Comparison of ENCODE assay signal across 24 cellular contexts in the genomic region with DNA sequence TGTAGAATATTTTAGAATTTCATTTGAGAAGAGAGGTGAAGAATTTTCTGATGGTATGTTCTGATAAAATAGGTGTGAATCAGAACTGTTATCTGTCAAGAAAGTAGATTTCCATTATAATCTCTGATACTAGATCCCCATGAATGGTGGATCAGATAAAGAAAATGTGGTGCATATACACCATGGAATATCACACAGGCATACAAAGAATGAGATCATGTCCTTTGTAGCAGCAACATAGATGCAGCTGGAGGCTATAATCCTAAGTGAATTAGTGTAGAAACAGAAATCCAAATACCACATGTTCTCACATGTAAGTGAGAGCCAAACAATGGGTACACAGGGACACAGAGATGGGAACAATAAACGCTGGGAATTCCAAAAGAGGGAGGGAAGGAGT.
"Had no signal": no experiment of that assay in that cellular context is flagged by ENCODE, and none has a peak within 500 bp of the region (broad histone marks: within the 10 kb centered on the region; RNA-seq: fewer than 3 reads in every experiment).

No MANE protein-coding gene starts in this region.

- H3K36me3 ChIP-seq: left ventricle myocardium inferior, neutrophil, prostate gland, sigmoid colon, spleen, suprapubic skin, thoracic aorta, tibial artery, upper lobe of right lung had no signal

- H3K4me1 ChIP-seq: left ventricle myocardium inferior, prostate gland, sigmoid colon, suprapubic skin, tibial artery, upper lobe of right lung had no signal

- H3K27ac Mint-ChIP-seq: naive thymus-derived CD8-positive, alpha-beta T cell; nephron; stimulated activated effector memory CD8-positive, alpha-beta T cell treated with anti-CD3 and anti-CD28 coated beads, Interleukin-12 subunit alpha, Interleukin-12 subunit beta, amount 100 ng/mL, for 72 hours; stimulated activated naive CD8-positive, alpha-beta T cell treated with anti-CD3 and anti-CD28 coated beads, Interleukin-15, Interleukin-2, amounts not matched to agents 100 ng/mL and 50 ng/mL, for 24 hours had no signal

- ATAC-seq: naive thymus-derived CD8-positive, alpha-beta T cell; right cardiac atrium; stimulated activated effector memory CD8-positive, alpha-beta T cell treated with anti-CD3 and anti-CD28 coated beads, Interleukin-12 subunit alpha, Interleukin-12 subunit beta, amount 100 ng/mL, for 72 hours; upper lobe of right lung had no signal

- H3K27ac ChIP-seq: hepatocyte, left ventricle myocardium inferior, neutrophil, ovary, prostate gland, sigmoid colon, spleen, suprapubic skin, thoracic aorta, tibial artery, upper lobe of right lung had no signal

- H3K4me3 Mint-ChIP-seq: naive thymus-derived CD8-positive, alpha-beta T cell; nephron; neural crest cell; stimulated activated effector memory CD8-positive, alpha-beta T cell treated with anti-CD3 and anti-CD28 coated beads, Interleukin-12 subunit alpha, Interleukin-12 subunit beta, amount 100 ng/mL, for 72 hours; stimulated activated naive CD8-positive, alpha-beta T cell treated with anti-CD3 and anti-CD28 coated beads, Interleukin-15, Interleukin-2, amounts not matched to agents 100 ng/mL and 50 ng/mL, for 24 hours had no signal

- H3K4me2 ChIP-seq: hepatocyte had no signal

- H3K27me3 ChIP-seq: hepatocyte, neutrophil, ovary, sigmoid colon, spleen, suprapubic skin, tibial artery, upper lobe of right lung had no signal

- FAIRE-seq: small intestine, urothelium cell line had no signal

- H2AFZ ChIP-seq: hepatocyte had no signal

- DNase-seq: islet precursor cell; left ventricle myocardium inferior; naive thymus-derived CD8-positive, alpha-beta T cell; ovary; retina; right cardiac atrium; sigmoid colon; small intestine; spleen; stimulated activated CD4-positive, alpha-beta T cell treated with anti-CD3 and anti-CD28 coated beads, Interleukin-4, amount 100 ng/mL, for 24 hours; stimulated activated naive CD4-positive, alpha-beta T cell; tibial artery; upper lobe of right lung had no signal

- H3K27me3 Mint-ChIP-seq: naive thymus-derived CD8-positive, alpha-beta T cell had no signal

- H3K79me2 ChIP-seq: hepatocyte had no signal

- H3K36me3 Mint-ChIP-seq: naive thymus-derived CD8-positive, alpha-beta T cell; stimulated activated effector memory CD8-positive, alpha-beta T cell treated with anti-CD3 and anti-CD28 coated beads, Interleukin-12 subunit alpha, Interleukin-12 subunit beta, amount 100 ng/mL, for 72 hours had no signal

- H3K9me3 Mint-ChIP-seq: naive thymus-derived CD8-positive, alpha-beta T cell; nephron; stimulated activated effector memory CD8-positive, alpha-beta T cell treated with anti-CD3 and anti-CD28 coated beads, Interleukin-12 subunit alpha, Interleukin-12 subunit beta, amount 100 ng/mL, for 72 hours; stimulated activated naive CD8-positive, alpha-beta T cell treated with anti-CD3 and anti-CD28 coated beads, Interleukin-15, Interleukin-2, amounts not matched to agents 100 ng/mL and 50 ng/mL, for 24 hours had no signal

- H3K4me3 ChIP-seq: hepatocyte, left ventricle myocardium inferior, lung, ovary, prostate gland, sigmoid colon, spleen, suprapubic skin, thoracic aorta, tibial artery, upper lobe of right lung had no signal
